1 cellular context compared by ENCODE assay signal in the genomic region with DNA sequence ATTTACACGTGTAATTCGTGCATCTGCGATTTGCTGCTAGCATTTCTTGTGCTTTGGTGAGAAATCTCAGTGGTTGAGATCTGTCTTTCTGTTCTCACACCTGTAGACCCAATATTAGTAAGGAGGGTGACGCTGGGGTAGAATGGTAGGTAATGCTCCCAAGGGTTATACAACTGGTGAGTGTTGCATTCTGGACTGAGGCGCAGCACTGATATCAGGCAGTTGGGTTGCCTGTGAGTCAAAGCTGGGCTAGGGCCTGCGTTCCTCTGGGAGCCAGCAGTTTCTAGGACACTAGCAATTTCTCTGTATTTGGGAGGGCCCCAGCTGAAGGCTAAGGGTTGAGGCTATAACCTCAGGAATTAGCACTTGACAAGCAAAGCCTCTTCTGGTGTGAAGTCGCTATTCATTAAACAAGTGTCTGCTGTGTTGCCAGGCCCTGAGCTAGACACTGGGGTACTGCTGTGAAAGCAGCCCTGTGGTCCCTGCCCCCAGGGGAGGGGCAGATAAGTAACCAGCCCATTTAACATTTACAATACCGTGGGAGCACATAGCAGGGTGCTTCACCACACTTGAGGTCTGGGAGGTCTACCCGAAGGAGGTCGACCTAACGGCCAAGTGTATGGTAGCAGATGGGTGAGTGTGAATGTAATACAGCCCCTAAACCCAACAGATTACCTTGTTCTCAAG.
TF ChIP-seq lines count a peak whose summit lies in the region.

No MANE protein-coding gene starts in this region.

TF ChIP-seq in HEK293, 187 proteins besides CTCF, POLR2A, EP300 and RAD21 (continued from another document):
- TF ChIP-seq ZBTB49 (tag by site-specific recombination; IDR thresholded peaks at IDR 0.05; ENCODE audit: low read depth) = no peak
- TF ChIP-seq, protein P1, sequence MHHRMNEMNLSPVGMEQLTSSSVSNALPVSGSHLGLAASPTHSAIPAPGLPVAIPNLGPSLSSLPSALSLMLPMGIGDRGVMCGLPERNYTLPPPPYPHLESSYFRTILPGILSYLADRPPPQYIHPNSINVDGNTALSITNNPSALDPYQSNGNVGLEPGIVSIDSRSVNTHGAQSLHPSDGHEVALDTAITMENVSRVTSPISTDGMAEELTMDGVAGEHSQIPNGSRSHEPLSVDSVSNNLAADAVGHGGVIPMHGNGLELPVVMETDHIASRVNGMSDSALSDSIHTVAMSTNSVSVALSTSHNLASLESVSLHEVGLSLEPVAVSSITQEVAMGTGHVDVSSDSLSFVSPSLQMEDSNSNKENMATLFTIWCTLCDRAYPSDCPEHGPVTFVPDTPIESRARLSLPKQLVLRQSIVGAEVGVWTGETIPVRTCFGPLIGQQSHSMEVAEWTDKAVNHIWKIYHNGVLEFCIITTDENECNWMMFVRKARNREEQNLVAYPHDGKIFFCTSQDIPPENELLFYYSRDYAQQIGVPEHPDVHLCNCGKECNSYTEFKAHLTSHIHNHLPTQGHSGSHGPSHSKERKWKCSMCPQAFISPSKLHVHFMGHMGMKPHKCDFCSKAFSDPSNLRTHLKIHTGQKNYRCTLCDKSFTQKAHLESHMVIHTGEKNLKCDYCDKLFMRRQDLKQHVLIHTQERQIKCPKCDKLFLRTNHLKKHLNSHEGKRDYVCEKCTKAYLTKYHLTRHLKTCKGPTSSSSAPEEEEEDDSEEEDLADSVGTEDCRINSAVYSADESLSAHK (tag by site-specific recombination; IDR thresholded peaks at IDR 0.05) = peak; percentile 96
- TF ChIP-seq ZNF473 (tag by site-specific recombination; IDR thresholded peaks at IDR 0.05) = no peak
- TF ChIP-seq ZNF48 (tag by site-specific recombination; IDR thresholded peaks at IDR 0.05) = no peak
- no peak for TF ChIP-seq PRDM1 (tag by site-specific recombination; IDR thresholded peaks at IDR 0.05)
- no peak for TF ChIP-seq ZNF354C (tag by site-specific recombination; IDR thresholded peaks at IDR 0.05; ENCODE audit: borderline replicate concordance, low read depth)
- TF ChIP-seq GLIS1 (tag by site-specific recombination; IDR thresholded peaks at IDR 0.05) = peak; percentile 98
- no peak for TF ChIP-seq MEIS1 (CRISPR knock-in tag; IDR thresholded peaks at IDR 0.05; ENCODE audit: borderline replicate concordance)
- TF ChIP-seq, protein P2, sequence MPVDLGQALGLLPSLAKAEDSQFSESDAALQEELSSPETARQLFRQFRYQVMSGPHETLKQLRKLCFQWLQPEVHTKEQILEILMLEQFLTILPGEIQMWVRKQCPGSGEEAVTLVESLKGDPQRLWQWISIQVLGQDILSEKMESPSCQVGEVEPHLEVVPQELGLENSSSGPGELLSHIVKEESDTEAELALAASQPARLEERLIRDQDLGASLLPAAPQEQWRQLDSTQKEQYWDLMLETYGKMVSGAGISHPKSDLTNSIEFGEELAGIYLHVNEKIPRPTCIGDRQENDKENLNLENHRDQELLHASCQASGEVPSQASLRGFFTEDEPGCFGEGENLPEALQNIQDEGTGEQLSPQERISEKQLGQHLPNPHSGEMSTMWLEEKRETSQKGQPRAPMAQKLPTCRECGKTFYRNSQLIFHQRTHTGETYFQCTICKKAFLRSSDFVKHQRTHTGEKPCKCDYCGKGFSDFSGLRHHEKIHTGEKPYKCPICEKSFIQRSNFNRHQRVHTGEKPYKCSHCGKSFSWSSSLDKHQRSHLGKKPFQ (tag by site-specific recombination; IDR thresholded peaks at IDR 0.05) = peak; percentile 58; the same call in 1 of the 2 replicates
- TF ChIP-seq ZNF600 (tag by site-specific recombination; IDR thresholded peaks at IDR 0.05) = no peak
TF ChIP-seq in HEK293: peak in this region for 5.
